In the genomic region with DNA sequence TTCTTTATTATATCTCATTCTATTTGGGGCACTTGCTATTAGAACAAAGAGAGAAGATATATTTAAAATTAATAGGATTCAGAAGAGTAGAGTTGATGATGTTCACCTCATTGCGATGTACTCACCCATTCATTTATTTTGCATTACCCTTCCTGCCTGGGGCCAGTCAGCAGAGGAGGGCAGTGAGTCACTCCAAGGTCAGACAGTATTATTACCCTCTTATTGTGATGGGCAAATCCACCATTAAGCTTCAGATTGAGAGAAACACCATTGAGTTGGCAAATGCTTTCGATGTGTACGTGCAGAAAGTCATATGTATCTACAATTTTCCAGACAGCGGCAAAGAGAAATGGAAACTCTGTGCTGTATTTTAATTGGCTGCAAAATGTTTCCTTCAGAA, we compare ENCODE assay signal across 15 cellular contexts.
A peak's percentile ranks its signal among the peaks of the same experiment; 100 is the strongest.
DNase-seq lines count a peak whose midpoint lies in the region; TF ChIP-seq lines count a peak whose summit lies in the region.
"Had no signal": no experiment of that assay in that cellular context is flagged by ENCODE, and none has a peak within 500 bp of the region (broad histone marks: within the 10 kb centered on the region; RNA-seq: fewer than 3 reads in every experiment).

No MANE protein-coding gene starts in this region.

- WGBS in esophagus muscularis mucosa = 72% methylated on average over 4 of the region's 4 CpGs

- H3K27ac Mint-ChIP-seq in activated CD4-positive, alpha-beta T cell treated with anti-CD3 and anti-CD28 coated beads, Interleukin-2, amount 10 ng/mL, durations not matched to agents 24 days and 14 days = no peak overlapping the region
- H3K27ac Mint-ChIP-seq: activated CD4-positive, alpha-beta memory T cell treated with anti-CD3 and anti-CD28 coated beads, Interleukin-2, amount 10 ng/mL, durations not matched to agents 7 days and 5 days; activated naive CD8-positive, alpha-beta T cell treated with anti-CD3 and anti-CD28 coated beads, Interleukin-2, amount 10 ng/mL, durations not matched to agents 7 days and 5 days; CD4-positive, alpha-beta T cell; stimulated activated naive CD8-positive, alpha-beta T cell treated with anti-CD3 and anti-CD28 coated beads, Interleukin-15, Interleukin-2, amounts not matched to agents 100 ng/mL and 50 ng/mL, for 24 hours had no signal

- no peak for TF ChIP-seq CTCF in foreskin fibroblast (IDR thresholded peaks at IDR 0.05; ENCODE audit: low read depth, low read length)
- no peak for TF ChIP-seq CTCF in esophagus muscularis mucosa (IDR thresholded peaks at IDR 0.05)

- H3K9me3 ChIP-seq in MG63 (peaks cover 6% of the 10 kb centered on the region; the same call in 1 of the 2 replicates), esophagus muscularis mucosa (peaks cover 0 to 10% (median 8%) of the 10 kb centered on the region in 4 donors)

- H3K36me3 Mint-ChIP-seq in activated CD4-positive, alpha-beta T cell treated with anti-CD3 and anti-CD28 coated beads, Interleukin-2, amount 10 ng/mL, durations not matched to agents 24 days and 14 days (ENCODE audit: low read depth) = peaks cover 2% of the 10 kb centered on the region

- H3K4me3 ChIP-seq in MG63 (no peak overlapping the region), foreskin fibroblast (ENCODE audit: low read depth in 1 of 2, low read length in 2 of 2) (no peak overlapping the region), esophagus muscularis mucosa (no peak overlapping the region)
- H3K4me3 ChIP-seq: upper lobe of left lung had no signal

- H3K4me3 Mint-ChIP-seq in activated CD4-positive, alpha-beta T cell treated with anti-CD3 and anti-CD28 coated beads, Interleukin-2, amount 10 ng/mL, durations not matched to agents 24 days and 14 days = no peak overlapping the region
- H3K4me3 Mint-ChIP-seq: activated CD4-positive, alpha-beta memory T cell treated with anti-CD3 and anti-CD28 coated beads, Interleukin-2, amount 10 ng/mL, durations not matched to agents 7 days and 5 days; activated naive CD8-positive, alpha-beta T cell treated with anti-CD3 and anti-CD28 coated beads, Interleukin-2, amount 10 ng/mL, durations not matched to agents 7 days and 5 days; activated T-cell treated with anti-CD3 and anti-CD28 coated beads, Interleukin-2, amount 50 U/mL, for 4 hours; CD4-positive, alpha-beta T cell; stimulated activated naive CD8-positive, alpha-beta T cell treated with anti-CD3 and anti-CD28 coated beads, Interleukin-15, Interleukin-2, amounts not matched to agents 100 ng/mL and 50 ng/mL, for 24 hours had no signal

- TF ChIP-seq EP300 in esophagus muscularis mucosa (IDR thresholded peaks at IDR 0.05) = no peak

- H3K27me3 Mint-ChIP-seq in activated CD4-positive, alpha-beta T cell treated with anti-CD3 and anti-CD28 coated beads, Interleukin-2, amount 10 ng/mL, durations not matched to agents 24 days and 14 days = no peaks in the 10 kb centered on the region
- H3K27me3 Mint-ChIP-seq: activated CD4-positive, alpha-beta memory T cell treated with anti-CD3 and anti-CD28 coated beads, Interleukin-2, amount 10 ng/mL, durations not matched to agents 7 days and 5 days; activated naive CD8-positive, alpha-beta T cell treated with anti-CD3 and anti-CD28 coated beads, Interleukin-2, amount 10 ng/mL, durations not matched to agents 7 days and 5 days; CD4-positive, alpha-beta T cell; stimulated activated naive CD8-positive, alpha-beta T cell treated with anti-CD3 and anti-CD28 coated beads, Interleukin-15, Interleukin-2, amounts not matched to agents 100 ng/mL and 50 ng/mL, for 24 hours had no signal

- intact Hi-C loops in esophagus muscularis mucosa (cut with DNase I) = no loop called here
- intact Hi-C loops in activated CD4-positive, alpha-beta T cell treated with anti-CD3 and anti-CD28 coated beads, Interleukin-2, amount 10 ng/mL, durations not matched to agents 24 days and 14 days (cut with micrococcal nuclease) = no loop called here

- H3K27ac ChIP-seq in esophagus muscularis mucosa (replicated peaks in 1 of 4) = no peak overlapping the region
- H3K27ac ChIP-seq: upper lobe of left lung had no signal

- no peaks in the 10 kb centered on the region for H3K4me1 ChIP-seq in esophagus muscularis mucosa
- H3K4me1 ChIP-seq: upper lobe of left lung had no signal

- peaks cover 9% of the 10 kb centered on the region for H3K9me3 Mint-ChIP-seq in activated CD4-positive, alpha-beta T cell treated with anti-CD3 and anti-CD28 coated beads, Interleukin-2, amount 10 ng/mL, durations not matched to agents 24 days and 14 days

- H3K4me1 Mint-ChIP-seq in activated CD4-positive, alpha-beta T cell treated with anti-CD3 and anti-CD28 coated beads, Interleukin-2, amount 10 ng/mL, durations not matched to agents 24 days and 14 days = no peaks in the 10 kb centered on the region
- H3K4me1 Mint-ChIP-seq: activated CD4-positive, alpha-beta memory T cell treated with anti-CD3 and anti-CD28 coated beads, Interleukin-2, amount 10 ng/mL, durations not matched to agents 7 days and 5 days; activated naive CD8-positive, alpha-beta T cell treated with anti-CD3 and anti-CD28 coated beads, Interleukin-2, amount 10 ng/mL, durations not matched to agents 7 days and 5 days had no signal

- H3K27me3 ChIP-seq in MG63 = no peaks in the 10 kb centered on the region
- H3K27me3 ChIP-seq in esophagus muscularis mucosa = no peaks in the 10 kb centered on the region
- H3K27me3 ChIP-seq: upper lobe of left lung had no signal

- TF ChIP-seq POLR2A in esophagus muscularis mucosa (IDR thresholded peaks at IDR 0.05; ENCODE audit: low read depth) = no peak

- H3K36me3 ChIP-seq in MG63 (peaks cover 12% of the 10 kb centered on the region), esophagus muscularis mucosa (peaks cover 0 to 5% (median 3%) of the 10 kb centered on the region in 4 donors)

- DNase-seq in AG08395 (ENCODE audit: low spot score) (peak; percentile 11), MG63 (peak; percentile 38), amniotic epithelial cell (ENCODE audit: low read depth) (peak; percentile 40), foreskin fibroblast (peak; percentile 52 to 80), NCI-H2107 (lab: John Stamatoyannopoulos, UW) (no peak), esophagus muscularis mucosa (ENCODE audit: extremely low spot score) (no peak), NCI-H510A (lab: John Stamatoyannopoulos, UW) (no peak)
- DNase-seq in activated CD4-positive, alpha-beta T cell treated with anti-CD3 and anti-CD28 coated beads, Interleukin-2, amount 10 ng/mL, durations not matched to agents 24 days and 14 days = no peak
- DNase-seq: activated CD4-positive, alpha-beta memory T cell treated with anti-CD3 and anti-CD28 coated beads, Interleukin-2, amount 10 ng/mL, durations not matched to agents 7 days and 5 days; activated naive CD8-positive, alpha-beta T cell treated with anti-CD3 and anti-CD28 coated beads, Interleukin-2, amount 10 ng/mL, durations not matched to agents 7 days and 5 days; activated T-cell treated with anti-CD3 and anti-CD28 coated beads, Interleukin-2, amount 50 U/mL, for 4 hours; CD4-positive, alpha-beta T cell; NCI-H1436; upper lobe of left lung had no signal

Comparison
In these comparisons a context has a peak if more than half of its experiments do, and no peak if none do; other contexts are left out.
1. DNase-seq: peak in AG08395 (single experiment), MG63 (single experiment), amniotic epithelial cell (single experiment) and foreskin fibroblast (2 of 2); none in NCI-H2107 (single experiment), esophagus muscularis mucosa (single experiment), NCI-H510A (single experiment) and activated CD4-positive, alpha-beta T cell treated with anti-CD3 and anti-CD28 coated beads, Interleukin-2, amount 10 ng/mL, durations not matched to agents 24 days and 14 days (single experiment).